Comparison of ENCODE assay signal across 1 cellular context in the genomic region with DNA sequence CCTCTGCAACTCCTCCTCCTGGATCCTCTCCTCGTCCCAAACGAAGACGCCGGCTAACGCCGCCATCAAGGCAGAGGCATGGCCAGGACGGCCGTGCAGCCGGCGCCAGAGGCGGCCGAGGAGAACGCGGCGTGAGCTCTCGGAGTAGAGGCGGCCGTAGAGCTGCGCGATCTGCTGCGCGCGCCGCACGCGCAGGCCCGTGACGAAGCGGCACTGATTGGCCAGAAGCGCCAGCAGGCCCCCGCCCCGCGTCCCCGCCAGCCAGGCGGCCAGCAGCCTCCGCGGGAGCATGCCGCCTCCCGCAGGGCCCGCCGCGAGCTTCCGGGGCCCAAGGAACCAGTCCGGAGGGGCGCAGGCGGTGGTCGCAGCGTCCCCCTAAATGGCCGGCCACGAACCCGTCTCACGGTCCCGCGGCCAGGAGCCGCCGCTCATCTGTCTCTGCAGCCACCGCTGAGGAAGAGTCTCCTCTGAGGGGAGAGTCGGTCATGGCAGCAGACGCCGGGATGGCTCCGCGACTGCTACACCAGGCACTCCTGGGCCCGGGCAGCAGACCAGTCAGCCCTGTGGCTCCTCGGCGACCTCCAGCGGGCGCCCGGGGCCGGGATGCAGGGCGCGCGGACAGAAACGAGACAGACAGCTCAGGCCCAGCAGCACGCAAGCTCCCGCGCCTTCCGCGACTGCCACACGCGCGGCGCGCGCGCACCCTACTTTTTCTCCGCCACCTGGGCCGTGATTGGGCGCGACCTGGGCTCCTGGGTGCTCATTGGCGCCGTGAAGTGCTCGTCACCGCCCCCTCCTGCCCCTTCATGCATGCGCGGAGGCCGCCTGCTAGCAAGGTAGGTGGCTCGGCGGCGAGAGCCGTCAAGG.
A peak's percentile ranks its signal among the peaks of the same experiment; 100 is the strongest.
TF ChIP-seq lines count a peak whose summit lies in the region.

A gene with protein sequence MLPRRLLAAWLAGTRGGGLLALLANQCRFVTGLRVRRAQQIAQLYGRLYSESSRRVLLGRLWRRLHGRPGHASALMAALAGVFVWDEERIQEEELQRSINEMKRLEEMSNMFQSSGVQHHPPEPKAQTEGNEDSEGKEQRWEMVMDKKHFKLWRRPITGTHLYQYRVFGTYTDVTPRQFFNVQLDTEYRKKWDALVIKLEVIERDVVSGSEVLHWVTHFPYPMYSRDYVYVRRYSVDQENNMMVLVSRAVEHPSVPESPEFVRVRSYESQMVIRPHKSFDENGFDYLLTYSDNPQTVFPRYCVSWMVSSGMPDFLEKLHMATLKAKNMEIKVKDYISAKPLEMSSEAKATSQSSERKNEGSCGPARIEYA (minus strand): TSS at position 684 of the 867 bp plus-strand sequence. CDS start 393 bp downstream, at position 291.

TF ChIP-seq in K562, 482 proteins besides CTCF, POLR2A, EP300 and RAD21 (continued from another document and continues in another):
- TF ChIP-seq ZNF717 (CRISPR knock-in tag; IDR thresholded peaks at IDR 0.05) (no peak), RBM14 (IDR thresholded peaks at IDR 0.05; ENCODE audit: borderline replicate concordance, insufficient read depth, low read depth, low read length) (peak; percentile 93; the same call in 1 of the 2 replicates), HMGN3 (IDR thresholded peaks at IDR 0.05; ENCODE audit: borderline replicate concordance, extremely low read depth, insufficient read length, low read depth, low read length) (peak; percentile 81), MBD2 (IDR thresholded peaks at IDR 0.05; ENCODE audit: borderline replicate concordance, low read depth) (peak; percentile 98), BMI1 (IDR thresholded peaks at IDR 0.05; ENCODE audit: low read length) (no peak), FIP1L1 (IDR thresholded peaks at IDR 0.05; ENCODE audit: low read depth, low read length, poor library complexity, severe bottlenecking) (peak; percentile 89), NFXL1 (CRISPR knock-in tag; IDR thresholded peaks at IDR 0.05) (no peak), HDGF (IDR thresholded peaks at IDR 0.05) (no peak), ZNF224 (CRISPR knock-in tag; IDR thresholded peaks at IDR 0.05) (no peak), FOXJ3 (CRISPR knock-in tag; IDR thresholded peaks at IDR 0.05) (no peak), MCM2 (IDR thresholded peaks at IDR 0.05; ENCODE audit: low read depth) (no peak), SAFB (IDR thresholded peaks at IDR 0.05; ENCODE audit: borderline replicate concordance, low read depth, low read length) (no peak), ZKSCAN3 (CRISPR knock-in tag; IDR thresholded peaks at IDR 0.05) (no peak), ZNF644 (tag; IDR thresholded peaks at IDR 0.05; ENCODE audit: low read depth) (peak; percentile 3; the same call in 1 of the 2 replicates), ZKSCAN8 (CRISPR knock-in tag; IDR thresholded peaks at IDR 0.05) (no peak), GTF2A2 (tag; IDR thresholded peaks at IDR 0.05) (no peak), ZNF253 (CRISPR knock-in tag; conservative IDR thresholded peaks at IDR 0.05) (no peak), RAD51 (IDR thresholded peaks at IDR 0.05; ENCODE audit: borderline replicate concordance, low read depth) (no peak), ZZZ3 (IDR thresholded peaks at IDR 0.05) (no peak), DACH1 (IDR thresholded peaks at IDR 0.05; ENCODE audit: partially characterized antibody) (no peak), HDAC2 (IDR thresholded peaks at IDR 0.05) (peak; percentile 36; the same call in 1 of the 2 replicates), YBX1 (IDR thresholded peaks at IDR 0.05) (no peak), ZNF76 (CRISPR knock-in tag; IDR thresholded peaks at IDR 0.05; ENCODE audit: borderline replicate concordance) (no peak), RCOR1 (IDR thresholded peaks at IDR 0.05; ENCODE audit: borderline replicate concordance in 1 of 2, low read depth in 2 of 2, low read length in 2 of 2) (0 out of 4 replicates have a peak, but pooled peaks of 1 of the 2 experiments have one; percentile 1), MIER1 (IDR thresholded peaks at IDR 0.05; ENCODE audit: low read depth) (no peak), NR2C1 (IDR thresholded peaks at IDR 0.05) (no peak), NR2C1 (tag; IDR thresholded peaks at IDR 0.05) (no peak), PHB2 (IDR thresholded peaks at IDR 0.05; ENCODE audit: low read depth) (no peak), SREBF2 (CRISPR knock-in tag; IDR thresholded peaks at IDR 0.05) (no peak), HNRNPL (IDR thresholded peaks at IDR 0.05; ENCODE audit: low read depth, low read length) (peak; percentile 73), PHF21A (IDR thresholded peaks at IDR 0.05; ENCODE audit: borderline replicate concordance, low read depth) (no peak), FOXK2 (conservative IDR thresholded peaks at IDR 0.05 in 1 of 2, IDR thresholded peaks at IDR 0.05 in 1 of 2; ENCODE audit: low read depth in 2 of 2) (peak; percentile 1 to 55; a peak in 2 of 4 replicates), GATAD2B (IDR thresholded peaks at IDR 0.05; ENCODE audit: borderline replicate concordance) (peak; percentile 46; the same call in 1 of the 2 replicates), ZFP1 (CRISPR knock-in tag; IDR thresholded peaks at IDR 0.05) (no peak), ELF4 (CRISPR knock-in tag; IDR thresholded peaks at IDR 0.05) (no peak), MAFF (IDR thresholded peaks at IDR 0.05; ENCODE audit: low read length) (no peak), SUPT5H (IDR thresholded peaks at IDR 0.05) (peak; percentile 96), HCFC1 (IDR thresholded peaks at IDR 0.05; ENCODE audit: low read depth, low read length) (peak; percentile 45; the same call in 1 of the 2 replicates), RFX7 (CRISPR knock-in tag; IDR thresholded peaks at IDR 0.05) (no peak), ZNF507 (tag; conservative IDR thresholded peaks at IDR 0.05) (no peak), ZFP30 (CRISPR knock-in tag; IDR thresholded peaks at IDR 0.05; ENCODE audit: borderline replicate concordance) (no peak), ZNF263 (CRISPR knock-in tag; IDR thresholded peaks at IDR 0.05; ENCODE audit: borderline replicate concordance) (no peak), SREBF1 (IDR thresholded peaks at IDR 0.05; ENCODE audit: borderline replicate concordance, low read depth, low read length) (0 out of 2 replicates have a peak, but pooled peaks have one; percentile 47), ZNF140 (CRISPR knock-in tag; IDR thresholded peaks at IDR 0.05) (no peak)
- TF ChIP-seq, protein P1, sequence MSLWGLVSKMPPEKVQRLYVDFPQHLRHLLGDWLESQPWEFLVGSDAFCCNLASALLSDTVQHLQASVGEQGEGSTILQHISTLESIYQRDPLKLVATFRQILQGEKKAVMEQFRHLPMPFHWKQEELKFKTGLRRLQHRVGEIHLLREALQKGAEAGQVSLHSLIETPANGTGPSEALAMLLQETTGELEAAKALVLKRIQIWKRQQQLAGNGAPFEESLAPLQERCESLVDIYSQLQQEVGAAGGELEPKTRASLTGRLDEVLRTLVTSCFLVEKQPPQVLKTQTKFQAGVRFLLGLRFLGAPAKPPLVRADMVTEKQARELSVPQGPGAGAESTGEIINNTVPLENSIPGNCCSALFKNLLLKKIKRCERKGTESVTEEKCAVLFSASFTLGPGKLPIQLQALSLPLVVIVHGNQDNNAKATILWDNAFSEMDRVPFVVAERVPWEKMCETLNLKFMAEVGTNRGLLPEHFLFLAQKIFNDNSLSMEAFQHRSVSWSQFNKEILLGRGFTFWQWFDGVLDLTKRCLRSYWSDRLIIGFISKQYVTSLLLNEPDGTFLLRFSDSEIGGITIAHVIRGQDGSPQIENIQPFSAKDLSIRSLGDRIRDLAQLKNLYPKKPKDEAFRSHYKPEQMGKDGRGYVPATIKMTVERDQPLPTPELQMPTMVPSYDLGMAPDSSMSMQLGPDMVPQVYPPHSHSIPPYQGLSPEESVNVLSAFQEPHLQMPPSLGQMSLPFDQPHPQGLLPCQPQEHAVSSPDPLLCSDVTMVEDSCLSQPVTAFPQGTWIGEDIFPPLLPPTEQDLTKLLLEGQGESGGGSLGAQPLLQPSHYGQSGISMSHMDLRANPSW (CRISPR knock-in tag; IDR thresholded peaks at IDR 0.05), result peak; percentile 46; the same call in 1 of the 2 replicates
- TF ChIP-seq, protein P2, sequence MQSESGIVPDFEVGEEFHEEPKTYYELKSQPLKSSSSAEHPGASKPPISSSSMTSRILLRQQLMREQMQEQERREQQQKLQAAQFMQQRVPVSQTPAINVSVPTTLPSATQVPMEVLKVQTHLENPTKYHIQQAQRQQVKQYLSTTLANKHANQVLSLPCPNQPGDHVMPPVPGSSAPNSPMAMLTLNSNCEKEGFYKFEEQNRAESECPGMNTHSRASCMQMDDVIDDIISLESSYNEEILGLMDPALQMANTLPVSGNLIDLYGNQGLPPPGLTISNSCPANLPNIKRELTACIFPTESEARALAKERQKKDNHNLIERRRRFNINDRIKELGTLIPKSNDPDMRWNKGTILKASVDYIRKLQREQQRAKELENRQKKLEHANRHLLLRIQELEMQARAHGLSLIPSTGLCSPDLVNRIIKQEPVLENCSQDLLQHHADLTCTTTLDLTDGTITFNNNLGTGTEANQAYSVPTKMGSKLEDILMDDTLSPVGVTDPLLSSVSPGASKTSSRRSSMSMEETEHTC (IDR thresholded peaks at IDR 0.05), result no peak
- TF ChIP-seq, protein P3, sequence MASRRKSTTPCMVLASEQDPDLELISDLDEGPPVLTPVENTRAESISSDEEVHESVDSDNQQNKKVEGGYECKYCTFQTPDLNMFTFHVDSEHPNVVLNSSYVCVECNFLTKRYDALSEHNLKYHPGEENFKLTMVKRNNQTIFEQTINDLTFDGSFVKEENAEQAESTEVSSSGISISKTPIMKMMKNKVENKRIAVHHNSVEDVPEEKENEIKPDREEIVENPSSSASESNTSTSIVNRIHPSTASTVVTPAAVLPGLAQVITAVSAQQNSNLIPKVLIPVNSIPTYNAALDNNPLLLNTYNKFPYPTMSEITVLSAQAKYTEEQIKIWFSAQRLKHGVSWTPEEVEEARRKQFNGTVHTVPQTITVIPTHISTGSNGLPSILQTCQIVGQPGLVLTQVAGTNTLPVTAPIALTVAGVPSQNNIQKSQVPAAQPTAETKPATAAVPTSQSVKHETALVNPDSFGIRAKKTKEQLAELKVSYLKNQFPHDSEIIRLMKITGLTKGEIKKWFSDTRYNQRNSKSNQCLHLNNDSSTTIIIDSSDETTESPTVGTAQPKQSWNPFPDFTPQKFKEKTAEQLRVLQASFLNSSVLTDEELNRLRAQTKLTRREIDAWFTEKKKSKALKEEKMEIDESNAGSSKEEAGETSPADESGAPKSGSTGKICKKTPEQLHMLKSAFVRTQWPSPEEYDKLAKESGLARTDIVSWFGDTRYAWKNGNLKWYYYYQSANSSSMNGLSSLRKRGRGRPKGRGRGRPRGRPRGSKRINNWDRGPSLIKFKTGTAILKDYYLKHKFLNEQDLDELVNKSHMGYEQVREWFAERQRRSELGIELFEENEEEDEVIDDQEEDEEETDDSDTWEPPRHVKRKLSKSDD (conservative IDR thresholded peaks at IDR 0.05; ENCODE audit: low read length), result no peak
- TF ChIP-seq, protein P4, sequence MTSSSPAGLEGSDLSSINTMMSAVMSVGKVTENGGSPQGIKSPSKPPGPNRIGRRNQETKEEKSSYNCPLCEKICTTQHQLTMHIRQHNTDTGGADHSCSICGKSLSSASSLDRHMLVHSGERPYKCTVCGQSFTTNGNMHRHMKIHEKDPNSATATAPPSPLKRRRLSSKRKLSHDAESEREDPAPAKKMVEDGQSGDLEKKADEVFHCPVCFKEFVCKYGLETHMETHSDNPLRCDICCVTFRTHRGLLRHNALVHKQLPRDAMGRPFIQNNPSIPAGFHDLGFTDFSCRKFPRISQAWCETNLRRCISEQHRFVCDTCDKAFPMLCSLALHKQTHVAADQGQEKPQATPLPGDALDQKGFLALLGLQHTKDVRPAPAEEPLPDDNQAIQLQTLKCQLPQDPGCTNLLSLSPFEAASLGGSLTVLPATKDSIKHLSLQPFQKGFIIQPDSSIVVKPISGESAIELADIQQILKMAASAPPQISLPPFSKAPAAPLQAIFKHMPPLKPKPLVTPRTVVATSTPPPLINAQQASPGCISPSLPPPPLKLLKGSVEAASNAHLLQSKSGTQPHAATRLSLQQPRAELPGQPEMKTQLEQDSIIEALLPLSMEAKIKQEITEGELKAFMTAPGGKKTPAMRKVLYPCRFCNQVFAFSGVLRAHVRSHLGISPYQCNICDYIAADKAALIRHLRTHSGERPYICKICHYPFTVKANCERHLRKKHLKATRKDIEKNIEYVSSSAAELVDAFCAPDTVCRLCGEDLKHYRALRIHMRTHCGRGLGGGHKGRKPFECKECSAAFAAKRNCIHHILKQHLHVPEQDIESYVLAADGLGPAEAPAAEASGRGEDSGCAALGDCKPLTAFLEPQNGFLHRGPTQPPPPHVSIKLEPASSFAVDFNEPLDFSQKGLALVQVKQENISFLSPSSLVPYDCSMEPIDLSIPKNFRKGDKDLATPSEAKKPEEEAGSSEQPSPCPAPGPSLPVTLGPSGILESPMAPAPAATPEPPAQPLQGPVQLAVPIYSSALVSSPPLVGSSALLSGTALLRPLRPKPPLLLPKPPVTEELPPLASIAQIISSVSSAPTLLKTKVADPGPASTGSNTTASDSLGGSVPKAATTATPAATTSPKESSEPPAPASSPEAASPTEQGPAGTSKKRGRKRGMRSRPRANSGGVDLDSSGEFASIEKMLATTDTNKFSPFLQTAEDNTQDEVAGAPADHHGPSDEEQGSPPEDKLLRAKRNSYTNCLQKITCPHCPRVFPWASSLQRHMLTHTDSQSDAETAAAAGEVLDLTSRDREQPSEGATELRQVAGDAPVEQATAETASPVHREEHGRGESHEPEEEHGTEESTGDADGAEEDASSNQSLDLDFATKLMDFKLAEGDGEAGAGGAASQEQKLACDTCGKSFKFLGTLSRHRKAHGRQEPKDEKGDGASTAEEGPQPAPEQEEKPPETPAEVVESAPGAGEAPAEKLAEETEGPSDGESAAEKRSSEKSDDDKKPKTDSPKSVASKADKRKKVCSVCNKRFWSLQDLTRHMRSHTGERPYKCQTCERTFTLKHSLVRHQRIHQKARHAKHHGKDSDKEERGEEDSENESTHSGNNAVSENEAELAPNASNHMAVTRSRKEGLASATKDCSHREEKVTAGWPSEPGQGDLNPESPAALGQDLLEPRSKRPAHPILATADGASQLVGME (CRISPR knock-in tag; IDR thresholded peaks at IDR 0.05), result no peak
- TF ChIP-seq, protein P5, sequence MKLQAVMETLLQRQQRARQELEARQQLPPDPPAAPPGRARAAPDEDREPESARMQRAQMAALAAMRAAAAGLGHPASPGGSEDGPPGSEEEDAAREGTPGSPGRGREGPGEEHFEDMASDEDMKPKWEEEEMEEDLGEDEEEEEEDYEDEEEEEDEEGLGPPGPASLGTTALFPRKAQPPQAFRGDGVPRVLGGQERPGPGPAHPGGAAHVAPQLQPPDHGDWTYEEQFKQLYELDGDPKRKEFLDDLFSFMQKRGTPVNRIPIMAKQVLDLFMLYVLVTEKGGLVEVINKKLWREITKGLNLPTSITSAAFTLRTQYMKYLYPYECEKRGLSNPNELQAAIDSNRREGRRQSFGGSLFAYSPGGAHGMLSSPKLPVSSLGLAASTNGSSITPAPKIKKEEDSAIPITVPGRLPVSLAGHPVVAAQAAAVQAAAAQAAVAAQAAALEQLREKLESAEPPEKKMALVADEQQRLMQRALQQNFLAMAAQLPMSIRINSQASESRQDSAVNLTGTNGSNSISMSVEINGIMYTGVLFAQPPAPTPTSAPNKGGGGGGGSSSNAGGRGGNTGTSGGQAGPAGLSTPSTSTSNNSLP (IDR thresholded peaks at IDR 0.05; ENCODE audit: borderline replicate concordance, low read depth, low read length), result no peak
- TF ChIP-seq, protein P6, sequence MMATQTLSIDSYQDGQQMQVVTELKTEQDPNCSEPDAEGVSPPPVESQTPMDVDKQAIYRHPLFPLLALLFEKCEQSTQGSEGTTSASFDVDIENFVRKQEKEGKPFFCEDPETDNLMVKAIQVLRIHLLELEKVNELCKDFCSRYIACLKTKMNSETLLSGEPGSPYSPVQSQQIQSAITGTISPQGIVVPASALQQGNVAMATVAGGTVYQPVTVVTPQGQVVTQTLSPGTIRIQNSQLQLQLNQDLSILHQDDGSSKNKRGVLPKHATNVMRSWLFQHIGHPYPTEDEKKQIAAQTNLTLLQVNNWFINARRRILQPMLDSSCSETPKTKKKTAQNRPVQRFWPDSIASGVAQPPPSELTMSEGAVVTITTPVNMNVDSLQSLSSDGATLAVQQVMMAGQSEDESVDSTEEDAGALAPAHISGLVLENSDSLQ (IDR thresholded peaks at IDR 0.05), result peak; percentile 99
